Comparison of ENCODE assay signal across 8 cellular contexts in genomic region chrX:76145591-76146309, GRCh38. TPM values are rescaled to one million over a fixed set of nuclear protein-coding genes. Genes with fewer than 3 reads are reported as not detected.
DNase-seq lines count a peak whose midpoint lies in the region; ATAC-seq, FAIRE-seq and TF ChIP-seq lines count a peak whose summit lies in the region.
"Not testable (repeated sequence)": the region's sequence is repeated elsewhere in the genome, so short reads cannot be mapped to it uniquely, and the experiment has no call there.

No MANE protein-coding gene starts in this region.

- TF ChIP-seq CTCF in DOHH2 (IDR thresholded peaks at IDR 0.05; ENCODE audit: low read depth, low read length, poor library complexity, severe bottlenecking); OCI-LY3 (IDR thresholded peaks at IDR 0.05; ENCODE audit: low read depth, low read length); endothelial cell of umbilical vein (IDR thresholded peaks at IDR 0.05; ENCODE audit: extremely low read depth in 1 of 2, insufficient read depth in 1 of 2, low read depth in 1 of 2, low read length in 2 of 2): not testable (repeated sequence)

- peak overlapping the region; percentile 67 for H3K4me3 ChIP-seq in DOHH2 (ENCODE audit: low read length)
- H3K4me3 ChIP-seq in OCI-LY3 (ENCODE audit: low read length), result peak overlapping the region; percentile 75
- not testable (repeated sequence) for H3K4me3 ChIP-seq in endothelial cell of umbilical vein (replicated peaks in 1 of 3; ENCODE audit: insufficient read depth in 1 of 3, low read depth in 1 of 3, low read length in 3 of 3)
- H3K4me3 ChIP-seq in mesenchymal stem cell (ENCODE audit: insufficient read depth in 1 of 2, low read depth in 1 of 2, low read length in 2 of 2), result peak overlapping the region in 1 of 2 experiments; percentile 69

- peak overlapping the region; percentile 64; the same call in 1 of the 2 replicates for H2AFZ ChIP-seq in OCI-LY3 (ENCODE audit: low read depth, low read length)
- H2AFZ ChIP-seq in endothelial cell of umbilical vein (ENCODE audit: low read depth, low read length), result peak overlapping the region; percentile 67
- H2AFZ ChIP-seq in mesenchymal stem cell (ENCODE audit: low read depth, low read length), result not testable (repeated sequence)

- H3K9ac ChIP-seq in OCI-LY3 (ENCODE audit: low read length) (peak overlapping the region; percentile 75), mesenchymal stem cell (ENCODE audit: low read length) (peak overlapping the region; percentile 81)
- not testable (repeated sequence) for H3K9ac ChIP-seq in endothelial cell of umbilical vein (replicated peaks; ENCODE audit: extremely low read depth, insufficient read depth, low read length)

- H3K4ac ChIP-seq in mesenchymal stem cell (ENCODE audit: low read depth in 1 of 2, low read length in 2 of 2), result not testable (repeated sequence)

- H4K20me1 ChIP-seq in DOHH2 (ENCODE audit: control insufficient read depth, insufficient read depth, low read depth, low read length); OCI-LY3 (ENCODE audit: insufficient read depth, low read length); endothelial cell of umbilical vein (replicated peaks; ENCODE audit: control insufficient read depth, extremely low read depth, insufficient read depth, low read length): not testable (repeated sequence)

- not testable (repeated sequence) for H3K9me3 Mint-ChIP-seq in stimulated activated naive B cell treated with anti-CD40 and anti-IgM and Interleukin-4, amounts not matched to agents 10 μg/mL and 1 μg/mL and 100 μg/mL, for 72 hours

- intact Hi-C loops in endothelial cell of umbilical vein (cut with micrococcal nuclease), result loop anchor here (5.0 kb wide), 1 partner anchor 1877 kb away; no protein-coding TSS in a partner anchor

- H2BK12ac ChIP-seq in mesenchymal stem cell (ENCODE audit: low read length in 2 of 2), result not testable (repeated sequence)

- peak overlapping the region; percentile 77 to 83 for H3K4me3 Mint-ChIP-seq in stimulated activated naive B cell treated with anti-CD40 and anti-IgM and Interleukin-4, amounts not matched to agents 10 μg/mL and 1 μg/mL and 100 μg/mL, for 72 hours

- H3K4me2 ChIP-seq in DOHH2 (ENCODE audit: low read length) (peak overlapping the region; percentile 72), OCI-LY3 (ENCODE audit: low read length) (peak overlapping the region; percentile 79), mesenchymal stem cell (ENCODE audit: low read length, poor library complexity, severe bottlenecking) (peak overlapping the region; percentile 39)
- not testable (repeated sequence) for H3K4me2 ChIP-seq in endothelial cell of umbilical vein (ENCODE audit: insufficient read depth, low read length)

- peaks cover 8 to 10% of the 10 kb centered on the region in 2 donors for H3K4me1 Mint-ChIP-seq in stimulated activated naive B cell treated with anti-CD40 and anti-IgM and Interleukin-4, amounts not matched to agents 10 μg/mL and 1 μg/mL and 100 μg/mL, for 72 hours

- not testable (repeated sequence) for H3K36me3 Mint-ChIP-seq in stimulated activated naive B cell treated with anti-CD40 and anti-IgM and Interleukin-4, amounts not matched to agents 10 μg/mL and 1 μg/mL and 100 μg/mL, for 72 hours

- not testable (repeated sequence) for H3K9me1 ChIP-seq in endothelial cell of umbilical vein (replicated peaks; ENCODE audit: control insufficient read depth, extremely low read depth, insufficient read depth, low read length)

- H3K14ac ChIP-seq in mesenchymal stem cell (ENCODE audit: low read length in 2 of 2), result not testable (repeated sequence)

- H3K79me2 ChIP-seq in DOHH2 (ENCODE audit: control insufficient read depth, low read length); OCI-LY3 (ENCODE audit: low read length); endothelial cell of umbilical vein (ENCODE audit: control insufficient read depth, insufficient read depth, low read length): not testable (repeated sequence)

- not testable (repeated sequence) for H3F3A ChIP-seq in DOHH2 (ENCODE audit: control insufficient read depth, insufficient read depth)

- not testable (repeated sequence) for H3K79me1 ChIP-seq in mesenchymal stem cell (replicated peaks; ENCODE audit: low read length, poor library complexity, severe bottlenecking)

- not testable (repeated sequence) for H4K91ac ChIP-seq in mesenchymal stem cell (ENCODE audit: low read length)

- not testable (repeated sequence) for H4K8ac ChIP-seq in mesenchymal stem cell (ENCODE audit: low read length)

- dilution Hi-C loops in endothelial cell of umbilical vein (cut with MboI; ENCODE audit: extremely low pct_ligation_motif_present, low sequenced_read_pairs), result not testable (repeated sequence)

- not testable (repeated sequence) for H3K27me3 Mint-ChIP-seq in stimulated activated naive B cell treated with anti-CD40 and anti-IgM and Interleukin-4, amounts not matched to agents 10 μg/mL and 1 μg/mL and 100 μg/mL, for 72 hours

- WGBS in mesenchymal stem cell, result under 1% methylated on average over 5 of the region's 23 CpGs

- TSS peak; percentile 22 for BruUV-seq in endothelial cell of umbilical vein (replicated peaks; lab: Mats Ljungman, UMichigan)

- TF ChIP-seq POLR2A in endothelial cell of umbilical vein (IDR thresholded peaks at IDR 0.05; ENCODE audit: low read depth, low read length), result not testable (repeated sequence)

- H3K36me3 ChIP-seq in DOHH2 (ENCODE audit: control insufficient read depth, low read length); OCI-LY3 (replicated peaks; ENCODE audit: low read depth, low read length); endothelial cell of umbilical vein (ENCODE audit: control insufficient read depth in 2 of 2, extremely low read depth in 1 of 2, insufficient read depth in 2 of 2, low read length in 2 of 2); mesenchymal stem cell (ENCODE audit: control insufficient read depth in 1 of 2, insufficient read depth in 2 of 2, low read depth in 1 of 2, low read length in 2 of 2): not testable (repeated sequence)

- H2BK15ac ChIP-seq in mesenchymal stem cell (ENCODE audit: low read depth, poor library complexity, severe bottlenecking), result not testable (repeated sequence)

- peak; percentile 57 for ATAC-seq in GM21717 (IDR thresholded peaks at IDR 0.05; ENCODE audit: unreplicated experiment)
- peak; percentile 30 for ATAC-seq in HG03558 (IDR thresholded peaks at IDR 0.05; ENCODE audit: extremely low read depth, unreplicated experiment)
- peak; percentile 62 to 70 for ATAC-seq in stimulated activated naive B cell treated with anti-CD40 and anti-IgM and Interleukin-4, amounts not matched to agents 10 μg/mL and 1 μg/mL and 100 μg/mL, for 72 hours (replicated peaks)

- not testable (repeated sequence) for H2AK5ac ChIP-seq in mesenchymal stem cell (ENCODE audit: low read length, severe bottlenecking)

- H3K9me3 ChIP-seq in DOHH2 (ENCODE audit: control insufficient read depth, insufficient read depth, low read length); OCI-LY3 (ENCODE audit: insufficient read depth, low read length); endothelial cell of umbilical vein (replicated peaks; ENCODE audit: control insufficient read depth, insufficient read depth, low read length); mesenchymal stem cell (ENCODE audit: control insufficient read depth, low read length): not testable (repeated sequence)

- H3K23ac ChIP-seq in mesenchymal stem cell (ENCODE audit: low read length in 2 of 2), result not testable (repeated sequence)

- H2BK5ac ChIP-seq in mesenchymal stem cell (ENCODE audit: low read depth, low read length, poor library complexity, severe bottlenecking), result not testable (repeated sequence)

- not testable (repeated sequence) for H3K9me2 ChIP-seq in DOHH2 (replicated peaks; ENCODE audit: control insufficient read depth, low read length)

- not testable (repeated sequence) for H3K27me3 ChIP-seq in DOHH2 (ENCODE audit: control insufficient read depth, low read length); OCI-LY3 (ENCODE audit: low read depth, low read length); endothelial cell of umbilical vein (ENCODE audit: control insufficient read depth in 2 of 2, insufficient read depth in 2 of 2, low read length in 2 of 2); mesenchymal stem cell (ENCODE audit: control insufficient read depth in 1 of 2, insufficient read depth in 1 of 2, low read length in 2 of 2)

- H3K18ac ChIP-seq in mesenchymal stem cell (ENCODE audit: low read depth in 1 of 2, low read length in 2 of 2), result not testable (repeated sequence)

- CTCF ChIA-PET in endothelial cell of umbilical vein (lab: Charles Lee), result not testable (repeated sequence)

- peak; percentile 97 for FAIRE-seq in endothelial cell of umbilical vein (lab: Jason Lieb, UNC)

- POLR2A ChIA-PET in endothelial cell of umbilical vein (lab: Charles Lee), result not testable (repeated sequence)

- peaks cover 26% of the 10 kb centered on the region for H3K4me1 ChIP-seq in DOHH2 (ENCODE audit: control insufficient read depth, low read length)
- H3K4me1 ChIP-seq in OCI-LY3 (ENCODE audit: low read length), result peaks cover 20% of the 10 kb centered on the region
- H3K4me1 ChIP-seq in endothelial cell of umbilical vein (ENCODE audit: control insufficient read depth, extremely low read depth, insufficient read depth, low read length), result peaks cover 21% of the 10 kb centered on the region
- H3K4me1 ChIP-seq in mesenchymal stem cell (ENCODE audit: control insufficient read depth, insufficient read depth, low read depth, low read length), result not testable (repeated sequence)

- DNase-seq in activated T-cell treated with anti-CD3 and anti-CD28 coated beads for 1 hour (ENCODE audit: low read depth), result peak; percentile 6
- peak; percentile 16 for DNase-seq in endothelial cell of umbilical vein (ENCODE audit: low read depth, low spot score)
- DNase-seq in mesenchymal stem cell, result peak; percentile 2
- DNase-seq in stimulated activated naive B cell treated with anti-CD40 and anti-IgM and Interleukin-4, amounts not matched to agents 10 μg/mL and 1 μg/mL and 100 μg/mL, for 72 hours, result peak; percentile 40

- H3K27ac Mint-ChIP-seq in stimulated activated naive B cell treated with anti-CD40 and anti-IgM and Interleukin-4, amounts not matched to agents 10 μg/mL and 1 μg/mL and 100 μg/mL, for 72 hours, result peak overlapping the region; percentile 88

- H2BK120ac ChIP-seq in mesenchymal stem cell (ENCODE audit: low read depth, low read length), result not testable (repeated sequence)

- H3K27ac ChIP-seq in DOHH2 (ENCODE audit: low read depth, low read length), result peak overlapping the region; percentile 81
- peak overlapping the region; percentile 87 for H3K27ac ChIP-seq in OCI-LY3 (ENCODE audit: low read length)
- not testable (repeated sequence) for H3K27ac ChIP-seq in endothelial cell of umbilical vein (ENCODE audit: insufficient read depth, low read depth, low read length); mesenchymal stem cell (ENCODE audit: low read length, poor library complexity, severe bottlenecking)

RNA-seq across cellular contexts. Expression of gene PBDC1, which starts 27.1 kb away (rescaled TPM):
- total RNA-seq in endothelial cell of umbilical vein, result 24.9 and 25.3 TPM in 2 replicates
- 16.9 and 17.8 TPM in 2 replicates for polyA plus RNA-seq in endothelial cell of umbilical vein
- 26.6 and 34.3 TPM in 2 replicates for polyA plus RNA-seq in endothelial cell of umbilical vein (2011; cell fraction: cytosol; rRNA removed)
- 11.6 and 13.1 TPM in 2 replicates for polyA plus RNA-seq in endothelial cell of umbilical vein (2011; cell fraction: nucleus; rRNA removed)
- 42.3 and 67.6 TPM in 2 replicates for polyA plus RNA-seq in endothelial cell of umbilical vein (2012)
- 15.6 and 16.7 TPM in 2 replicates for polyA minus RNA-seq in endothelial cell of umbilical vein
- polyA minus RNA-seq in endothelial cell of umbilical vein (2011; cell fraction: cytosol; rRNA and poly(A)+ RNA removed), result not detected
- polyA minus RNA-seq in endothelial cell of umbilical vein (2011; cell fraction: nucleus; rRNA and poly(A)+ RNA removed), result 3.8 and 8.8 TPM in 2 replicates
- polyA plus RNA-seq in mesenchymal stem cell (2013, experiment 1 of 2), result 40.1 TPM
- 39.1 TPM for polyA plus RNA-seq in mesenchymal stem cell (2013, experiment 2 of 2)
